Comparison of ENCODE assay signal across 13 cellular contexts in genomic region chr10:119268428-119268827, GRCh38.
DNase-seq lines count a peak whose midpoint lies in the region; ATAC-seq and TF ChIP-seq lines count a peak whose summit lies in the region.
"Had no signal": no experiment of that assay in that cellular context is flagged by ENCODE, and none has a peak within 500 bp of the region (broad histone marks: within the 10 kb centered on the region; RNA-seq: fewer than 3 reads in every experiment).

No MANE protein-coding gene starts in this region.

- H3K4me1 ChIP-seq in testis: peaks cover 4% of the 10 kb centered on the region

- H3K4me3 Mint-ChIP-seq in activated CD4-positive, alpha-beta T cell treated with anti-CD3 and anti-CD28 coated beads, Interleukin-2, amount 10 ng/mL, durations not matched to agents 24 days and 14 days: peak overlapping the region; percentile 75
- H3K4me3 Mint-ChIP-seq in activated CD4-positive, alpha-beta memory T cell treated with anti-CD3 and anti-CD28 coated beads for 36 hours: no peak overlapping the region
- peak overlapping the region; percentile 61 to 84 (median 76) for H3K4me3 Mint-ChIP-seq in immature natural killer cell
- H3K4me3 Mint-ChIP-seq in stimulated activated memory B cell treated with anti-CD40 and anti-IgM and Interleukin-4, amounts not matched to agents 10 μg/mL and 1 μg/mL and 100 μg/mL, for 72 hours: no peak overlapping the region
- H3K4me3 Mint-ChIP-seq: nephron had no signal

- TF ChIP-seq CTCF in testis (IDR thresholded peaks at IDR 0.05): no peak

- no peaks in the 10 kb centered on the region for H3K27me3 Mint-ChIP-seq in activated CD4-positive, alpha-beta T cell treated with anti-CD3 and anti-CD28 coated beads, Interleukin-2, amount 10 ng/mL, durations not matched to agents 24 days and 14 days
- H3K27me3 Mint-ChIP-seq in activated CD4-positive, alpha-beta memory T cell treated with anti-CD3 and anti-CD28 coated beads for 36 hours: no peaks in the 10 kb centered on the region
- H3K27me3 Mint-ChIP-seq in immature natural killer cell (ENCODE audit: low read depth in 3 of 3): peaks cover 11 to 35% (median 28%) of the 10 kb centered on the region in 3 donors
- no peaks in the 10 kb centered on the region for H3K27me3 Mint-ChIP-seq in stimulated activated memory B cell treated with anti-CD40 and anti-IgM and Interleukin-4, amounts not matched to agents 10 μg/mL and 1 μg/mL and 100 μg/mL, for 72 hours

- CTCF ChIA-PET in activated CD4-positive, alpha-beta memory T cell treated with anti-CD3 and anti-CD28 coated beads for 36 hours (lab: Charles Lee): interaction anchor here (0.9 to 1.8 kb wide), 6 partner anchors 34 to 221 kb away, joined by 3 to 6 read pairs (median 4); no protein-coding TSS in a partner anchor

- no peaks in the 10 kb centered on the region for H3K36me3 ChIP-seq in testis (ENCODE audit: low read depth, missing control alignments)

- peaks cover 61% of the 10 kb centered on the region for H3K4me1 Mint-ChIP-seq in activated CD4-positive, alpha-beta T cell treated with anti-CD3 and anti-CD28 coated beads, Interleukin-2, amount 10 ng/mL, durations not matched to agents 24 days and 14 days
- H3K4me1 Mint-ChIP-seq in activated CD4-positive, alpha-beta memory T cell treated with anti-CD3 and anti-CD28 coated beads for 36 hours (ENCODE audit: low read depth): peaks cover 43% of the 10 kb centered on the region
- H3K4me1 Mint-ChIP-seq in immature natural killer cell: peaks cover 70 to 71% of the 10 kb centered on the region in 2 donors
- peaks cover 65% of the 10 kb centered on the region for H3K4me1 Mint-ChIP-seq in stimulated activated memory B cell treated with anti-CD40 and anti-IgM and Interleukin-4, amounts not matched to agents 10 μg/mL and 1 μg/mL and 100 μg/mL, for 72 hours

- no peak for ATAC-seq in stimulated activated memory B cell treated with anti-CD40 and anti-IgM and Interleukin-4, amounts not matched to agents 10 μg/mL and 1 μg/mL and 100 μg/mL, for 72 hours
- ATAC-seq in HG02973 (IDR thresholded peaks at IDR 0.05; ENCODE audit: unreplicated experiment): no peak
- ATAC-seq: body of pancreas had no signal

- no peak for TF ChIP-seq POLR2A in testis (IDR thresholded peaks at IDR 0.05)

- H3K9me3 ChIP-seq in testis: no peaks in the 10 kb centered on the region
- H3K9me3 ChIP-seq: body of pancreas had no signal

- POLR2A ChIA-PET in activated CD4-positive, alpha-beta memory T cell treated with anti-CD3 and anti-CD28 coated beads for 36 hours (lab: Charles Lee): interaction anchor here (0.9 to 1.3 kb wide), 4 partner anchors 9 to 61 kb away, joined by 3 to 5 read pairs (median 4); partner anchors contain the start of gene GRK5

- H3K27ac Mint-ChIP-seq in activated CD4-positive, alpha-beta T cell treated with anti-CD3 and anti-CD28 coated beads, Interleukin-2, amount 10 ng/mL, durations not matched to agents 24 days and 14 days: peak overlapping the region; percentile 99
- H3K27ac Mint-ChIP-seq in activated CD4-positive, alpha-beta memory T cell treated with anti-CD3 and anti-CD28 coated beads for 36 hours: peak overlapping the region; percentile 97
- peak overlapping the region; percentile 98 to 100 (median 100) for H3K27ac Mint-ChIP-seq in immature natural killer cell
- H3K27ac Mint-ChIP-seq in stimulated activated memory B cell treated with anti-CD40 and anti-IgM and Interleukin-4, amounts not matched to agents 10 μg/mL and 1 μg/mL and 100 μg/mL, for 72 hours: peak overlapping the region; percentile 92

- no peaks in the 10 kb centered on the region for H3K27me3 ChIP-seq in testis
- H3K27me3 ChIP-seq: body of pancreas had no signal

- peaks cover 19% of the 10 kb centered on the region for H3K36me3 Mint-ChIP-seq in activated CD4-positive, alpha-beta T cell treated with anti-CD3 and anti-CD28 coated beads, Interleukin-2, amount 10 ng/mL, durations not matched to agents 24 days and 14 days (ENCODE audit: low read depth)
- peaks cover 4% of the 10 kb centered on the region for H3K36me3 Mint-ChIP-seq in activated CD4-positive, alpha-beta memory T cell treated with anti-CD3 and anti-CD28 coated beads for 36 hours
- H3K36me3 Mint-ChIP-seq in immature natural killer cell: peaks cover 0 to 11% (median 7%) of the 10 kb centered on the region in 3 donors
- no peaks in the 10 kb centered on the region for H3K36me3 Mint-ChIP-seq in stimulated activated memory B cell treated with anti-CD40 and anti-IgM and Interleukin-4, amounts not matched to agents 10 μg/mL and 1 μg/mL and 100 μg/mL, for 72 hours

- H3K27ac ChIP-seq in testis: no peak overlapping the region

- H3K4me3 ChIP-seq in testis: no peak overlapping the region
- H3K4me3 ChIP-seq: body of pancreas had no signal

- intact Hi-C loops in activated CD4-positive, alpha-beta T cell treated with anti-CD3 and anti-CD28 coated beads, Interleukin-2, amount 10 ng/mL, durations not matched to agents 24 days and 14 days (cut with micrococcal nuclease): loop anchor here (2.0 kb wide), 1 partner anchor 46 kb away; no protein-coding TSS in a partner anchor
- intact Hi-C loops in activated CD4-positive, alpha-beta memory T cell treated with anti-CD3 and anti-CD28 coated beads for 36 hours (cut with micrococcal nuclease): loop anchor here (2.0 kb wide), 1 partner anchor 14 kb away; no protein-coding TSS in a partner anchor
- intact Hi-C loops in testis (cut with DNase I; ENCODE audit: low total_unique reads): no loop called here

- DNase-seq in activated CD4-positive, alpha-beta T cell treated with anti-CD3 and anti-CD28 coated beads, Interleukin-2, amount 10 ng/mL, durations not matched to agents 24 days and 14 days: peak; percentile 61
- DNase-seq in activated CD4-positive, alpha-beta T cell treated with anti-CD3 and anti-CD28 coated beads, Interleukin-2, amount 50 U/mL, for 4 hours: no peak
- DNase-seq in activated CD4-positive, alpha-beta memory T cell treated with anti-CD3 and anti-CD28 coated beads for 36 hours: no peak
- DNase-seq in immature natural killer cell: peak in 1 of 3 donors; percentile 79
- no peak for DNase-seq in testis
- DNase-seq in NOMO-1 treated with dmso at 0.1 percent for 144 hours (lab: John Stamatoyannopoulos, UW; ENCODE audit: unreplicated experiment): no peak
- DNase-seq: body of pancreas, DMS79 treated with DMSO at 0.1 percent for 48 hours, NCI-H1417 treated with DMSO at 0.1 percent for 48 hours, NCI-H526 treated with DMSO at 0.1 percent for 48 hours had no signal

- WGBS in testis, 2 donors: 95 to 96% methylated on average over 7 of the region's 7 CpGs

- H3K9me3 Mint-ChIP-seq in activated CD4-positive, alpha-beta T cell treated with anti-CD3 and anti-CD28 coated beads, Interleukin-2, amount 10 ng/mL, durations not matched to agents 24 days and 14 days: no peaks in the 10 kb centered on the region
- H3K9me3 Mint-ChIP-seq in activated CD4-positive, alpha-beta memory T cell treated with anti-CD3 and anti-CD28 coated beads for 36 hours: no peaks in the 10 kb centered on the region
- H3K9me3 Mint-ChIP-seq in immature natural killer cell: no peaks in the 10 kb centered on the region
- H3K9me3 Mint-ChIP-seq in stimulated activated memory B cell treated with anti-CD40 and anti-IgM and Interleukin-4, amounts not matched to agents 10 μg/mL and 1 μg/mL and 100 μg/mL, for 72 hours: no peaks in the 10 kb centered on the region
- H3K9me3 Mint-ChIP-seq: nephron had no signal

Comparison
In these comparisons a context has a peak if more than half of its experiments do, and no peak if none do; other contexts are left out.
1. H3K4me3 Mint-ChIP-seq: peak in activated CD4-positive, alpha-beta T cell treated with anti-CD3 and anti-CD28 coated beads, Interleukin-2, amount 10 ng/mL, durations not matched to agents 24 days and 14 days (single experiment) and immature natural killer cell (5 of 5); none in activated CD4-positive, alpha-beta memory T cell treated with anti-CD3 and anti-CD28 coated beads for 36 hours (single experiment) and stimulated activated memory B cell treated with anti-CD40 and anti-IgM and Interleukin-4, amounts not matched to agents 10 μg/mL and 1 μg/mL and 100 μg/mL, for 72 hours (single experiment).
2. Peak in every context shown above with its lines, with median percentiles within 50 percentile points of each other: H3K27ac Mint-ChIP-seq.